ENCODE assay signal across 10 cellular contexts in the genomic region with DNA sequence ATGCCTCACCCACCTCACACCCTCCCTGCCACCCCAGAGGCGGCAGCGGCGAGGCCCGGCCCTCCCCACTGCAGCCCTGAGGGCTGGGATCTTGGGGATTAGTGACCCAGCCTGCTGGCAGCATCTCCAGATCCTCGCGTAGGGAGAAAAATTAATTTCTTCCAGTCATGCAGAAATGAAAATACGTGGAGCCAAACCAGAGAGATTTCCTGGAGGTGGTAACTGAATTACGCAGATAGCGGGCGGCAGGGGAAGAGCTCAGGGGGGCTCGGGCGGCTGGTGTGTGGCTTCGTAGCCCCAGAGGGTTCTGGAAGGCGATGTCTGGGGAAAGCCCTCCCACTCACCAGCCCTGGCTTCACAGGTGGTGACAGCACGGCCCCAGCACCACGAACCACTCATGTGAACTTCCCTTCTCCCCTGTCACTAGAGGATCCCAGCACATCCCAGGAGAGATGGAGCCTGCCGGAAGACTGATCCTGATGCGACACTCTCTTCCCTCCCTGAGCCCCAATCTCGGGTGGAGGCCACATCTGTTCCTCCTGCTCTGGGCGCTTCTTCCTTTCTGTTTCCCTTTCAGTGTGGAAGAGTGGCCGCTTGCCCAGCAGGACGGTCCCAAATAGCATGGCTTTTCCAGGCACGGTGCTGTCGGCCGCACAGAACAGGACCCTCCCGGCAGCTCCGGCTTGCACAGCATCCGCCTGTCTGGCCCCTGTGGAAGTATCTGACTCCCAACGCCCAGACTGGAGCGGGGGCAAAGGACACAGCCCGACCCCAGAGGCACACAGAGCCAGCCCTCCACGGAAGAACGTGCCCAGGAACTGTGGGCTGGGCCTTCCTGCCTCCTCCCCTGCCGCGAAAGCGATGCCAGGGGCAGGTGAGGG. TPM values are rescaled to one million over a fixed set of nuclear protein-coding genes. Genes with fewer than 3 reads are reported as not detected.
DNase-seq lines count a peak whose midpoint lies in the region; ATAC-seq, FAIRE-seq and TF ChIP-seq lines count a peak whose summit lies in the region.
"Had no signal": no experiment of that assay in that cellular context is flagged by ENCODE, and none has a peak within 500 bp of the region (broad histone marks: within the 10 kb centered on the region; RNA-seq: fewer than 3 reads in every experiment).

No MANE protein-coding gene starts in this region.

- no peaks in the 10 kb centered on the region for H3K9me2 ChIP-seq in OCI-LY7 (ENCODE audit: insufficient read depth, low read length)

- POLR2A ChIA-PET in OCI-LY7 (lab: Charles Lee), result no interaction called here

- DNase-seq in COLO668 (lab: John Stamatoyannopoulos, UW; ENCODE audit: unreplicated experiment) (peak; percentile 37), OCI-LY7 (ENCODE audit: low spot score) (no peak), Right ventricle myocardium superior (peak; percentile 75), sigmoid colon (no peak), HAP-1 (ENCODE audit: low spot score in 2 of 2) (no peak), NCI-H1930 (lab: John Stamatoyannopoulos, UW) (no peak), Kasumi-1 (lab: John Stamatoyannopoulos, UW) (no peak), frontal cortex (ENCODE audit: low spot score in 2 of 2) (no peak)
- DNase-seq: activated CD4-positive, alpha-beta memory T cell treated with anti-CD3 and anti-CD28 coated beads, Interleukin-2, amount 10 ng/mL, durations not matched to agents 7 days and 5 days had no signal

- no peaks in the 10 kb centered on the region for H3K79me2 ChIP-seq in OCI-LY7 (ENCODE audit: insufficient read depth, low read depth, low read length)

- CTCF ChIA-PET in OCI-LY7 (lab: Charles Lee; ENCODE audit: unreplicated experiment), result no interaction called here

- no peak overlapping the region for H2AFZ ChIP-seq in OCI-LY7 (ENCODE audit: low read length)

- TF ChIP-seq POLR2A in sigmoid colon (IDR thresholded peaks at IDR 0.05), result no peak

- TF ChIP-seq EP300 in sigmoid colon (IDR thresholded peaks at IDR 0.05), result no peak

- H3K4me1 ChIP-seq in OCI-LY7 (ENCODE audit: insufficient read depth, low read length, poor library complexity, severe bottlenecking) (peaks cover 63% of the 10 kb centered on the region), sigmoid colon (peaks cover 0 to 51% (median 40%) of the 10 kb centered on the region in 4 donors), HAP-1 (no peaks in the 10 kb centered on the region)

- in situ Hi-C loops in HAP-1 (cut with MboI; ENCODE audit: low sequenced_read_pairs), result loop anchor here (10.0 kb wide), 1 partner anchor 226 kb away; no protein-coding TSS in a partner anchor

- no peaks in the 10 kb centered on the region for H4K20me1 ChIP-seq in OCI-LY7 (ENCODE audit: insufficient read depth, low read length)

- no peak overlapping the region for H3K27ac ChIP-seq in OCI-LY7 (ENCODE audit: low read depth, low read length, poor library complexity, severe bottlenecking)
- H3K27ac ChIP-seq in sigmoid colon, result peak overlapping the region; percentile 48 to 72 (median 52)

- FAIRE-seq in frontal cortex (lab: Jason Lieb, UNC), result no peak
- FAIRE-seq: endometrium had no signal

- peak overlapping the region; percentile 60 for H3K4me3 ChIP-seq in OCI-LY7 (ENCODE audit: low read depth, low read length, poor library complexity, severe bottlenecking)
- peak overlapping the region in 3 of 4 donors; percentile 47 to 56 (median 54) for H3K4me3 ChIP-seq in sigmoid colon
- no peak overlapping the region for H3K4me3 ChIP-seq in HAP-1

- H3K36me3 ChIP-seq in OCI-LY7 (ENCODE audit: insufficient read depth, low read length) (no peaks in the 10 kb centered on the region), sigmoid colon (no peaks in the 10 kb centered on the region), HAP-1 (replicated peaks) (no peaks in the 10 kb centered on the region)

- ATAC-seq in Right ventricle myocardium superior (ENCODE audit: poor library complexity), result peak; percentile 32

- TF ChIP-seq CTCF in OCI-LY7 (conservative IDR thresholded peaks at IDR 0.05; ENCODE audit: low read length) (no peak), sigmoid colon (IDR thresholded peaks at IDR 0.05) (no peak)

- H3K9me3 ChIP-seq in OCI-LY7 (ENCODE audit: low read length), result no peaks in the 10 kb centered on the region
- no peaks in the 10 kb centered on the region for H3K9me3 ChIP-seq in sigmoid colon
- H3K9me3 ChIP-seq in HAP-1, result no peaks in the 10 kb centered on the region

- intact Hi-C loops in OCI-LY7 (cut with micrococcal nuclease; ENCODE audit: unreplicated experiment), result no loop called here
- intact Hi-C loops in Right ventricle myocardium superior (cut with DNase I), result loop anchor here (10.0 kb wide), 1 partner anchor 54 kb away; no protein-coding TSS in a partner anchor
- intact Hi-C loops in sigmoid colon (cut with DNase I), result loop anchor here (5.0 kb wide), 1 partner anchor 153 kb away; a partner anchor contains a TSS

- 33 to 45% methylated on average over 36 of the region's 36 CpGs for WGBS in sigmoid colon, 2 donors

- peak overlapping the region; percentile 59 for H3K4me2 ChIP-seq in OCI-LY7 (ENCODE audit: low read length)

- H3K27me3 ChIP-seq in sigmoid colon (peaks cover 24 to 89% (median 67%) of the 10 kb centered on the region in 3 donors), HAP-1 (ENCODE audit: low read depth) (peaks cover 67% of the 10 kb centered on the region)

- BruUV-seq in OCI-LY7 (replicated peaks; lab: Mats Ljungman, UMichigan), result no TSS peak

RNA-seq across cellular contexts. Expression of a gene that starts 37.8 kb away (rescaled TPM):
- 1.1 and 2.2 TPM in 2 replicates for total RNA-seq in OCI-LY7 (2014; rRNA removed; shearing (Covaris generic))
- total RNA-seq in OCI-LY7 (2022) (30.8 and 48.0 TPM in 2 replicates), Right ventricle myocardium superior (8.6 TPM), sigmoid colon (10 to 100 TPM in 1 of 4 donors, 1 to 10 TPM in 2, under 1 TPM in 1; 0.95 to 26.8 (median 3.4) TPM), frontal cortex (0.82 TPM)
- polyA plus RNA-seq in sigmoid colon, result 1 to 10 TPM; 4.2 to 9.8 (median 7.2) TPM
- total RNA-seq: activated CD4-positive, alpha-beta memory T cell treated with anti-CD3 and anti-CD28 coated beads, Interleukin-2, amount 10 ng/mL, durations not matched to agents 7 days and 5 days had no signal

Comparison
In these comparisons a context has a peak if more than half of its experiments do, and no peak if none do; other contexts are left out.
1. DNase-seq: peak in COLO668 (single experiment) and Right ventricle myocardium superior (single experiment); none in OCI-LY7 (single experiment), sigmoid colon (single experiment), HAP-1 (0 of 2), NCI-H1930 (0 of 2), Kasumi-1 (0 of 2) and frontal cortex (0 of 2).